Comparison of ENCODE assay signal across 15 cellular contexts in the genomic region with DNA sequence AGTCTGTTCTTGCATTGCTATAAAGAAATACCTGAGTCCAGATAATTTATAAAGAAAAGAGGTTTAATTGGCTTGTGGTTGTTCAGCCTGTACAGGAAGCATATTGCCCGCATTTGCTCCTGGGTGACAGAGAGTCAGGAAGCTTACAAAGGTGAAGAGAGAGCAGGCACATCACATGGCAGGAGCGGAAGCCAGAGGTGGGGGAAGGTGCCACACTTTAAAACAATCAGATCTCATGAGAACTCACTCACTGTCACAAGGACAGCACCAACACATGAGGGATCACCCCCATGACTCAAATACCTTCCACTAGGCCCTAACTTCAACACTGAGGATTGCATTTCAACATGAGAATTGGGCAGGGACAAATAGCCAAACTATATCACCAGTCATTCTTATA.
DNase-seq lines count a peak whose midpoint lies in the region; ATAC-seq and TF ChIP-seq lines count a peak whose summit lies in the region.
"Had no signal": no experiment of that assay in that cellular context is flagged by ENCODE, and none has a peak within 500 bp of the region (broad histone marks: within the 10 kb centered on the region; RNA-seq: fewer than 3 reads in every experiment).

No MANE protein-coding gene starts in this region.

- POLR2A ChIA-PET in A673 (lab: Charles Lee; ENCODE audit: low non-redundant PET) = no interaction called here

- CTCF ChIA-PET in A673 (lab: Charles Lee) = no interaction called here

- H3K4me1 ChIP-seq in A673 (ENCODE audit: insufficient read depth, low read length, poor library complexity, severe bottlenecking) = no peaks in the 10 kb centered on the region
- H3K4me1 ChIP-seq: neural progenitor cell had no signal

- H3K9me3 ChIP-seq in A673 (ENCODE audit: low read depth, low read length, poor library complexity, severe bottlenecking) = no peaks in the 10 kb centered on the region
- H3K9me3 ChIP-seq: A549 had no signal

- H3K4me3 ChIP-seq in coronary artery (no peak overlapping the region), A673 (ENCODE audit: low read depth, low read length, poor library complexity, severe bottlenecking) (no peak overlapping the region)
- H3K4me3 ChIP-seq: A549, neural progenitor cell had no signal

- peak; percentile 78 for ATAC-seq in central memory CD8-positive, alpha-beta T cell (replicated peaks; ENCODE audit: extremely low read depth, poor library complexity, severe bottlenecking)
- ATAC-seq in stimulated activated naive CD8-positive, alpha-beta T cell treated with anti-CD3 and anti-CD28 coated beads, Interleukin-15, Interleukin-2, amounts not matched to agents 100 U/mL and 50 U/mL, for 24 hours = peak; percentile 77
- ATAC-seq: A549, esophagus mucosa, left ventricle myocardium superior had no signal

- no peak for TF ChIP-seq CTCF in coronary artery (IDR thresholded peaks at IDR 0.05)
- no peak for TF ChIP-seq CTCF in GM20000 (IDR thresholded peaks at IDR 0.05; ENCODE audit: extremely low read depth, missing control alignments)
- no peak for TF ChIP-seq CTCF in A673 (conservative IDR thresholded peaks at IDR 0.05; ENCODE audit: low read depth, low read length)

- no peaks in the 10 kb centered on the region for H3K27me3 Mint-ChIP-seq in central memory CD8-positive, alpha-beta T cell

- no peak overlapping the region for H3K27ac Mint-ChIP-seq in central memory CD8-positive, alpha-beta T cell (ENCODE audit: low read depth)
- H3K27ac Mint-ChIP-seq: neural progenitor cell had no signal

- no peaks in the 10 kb centered on the region for H3K36me3 Mint-ChIP-seq in central memory CD8-positive, alpha-beta T cell (ENCODE audit: insufficient read depth)
- H3K36me3 Mint-ChIP-seq: neural progenitor cell had no signal

- intact Hi-C loops in A673 (cut with micrococcal nuclease; ENCODE audit: unreplicated experiment) = no loop called here

- no TSS peak for BruUV-seq in A673 (replicated peaks; lab: Mats Ljungman, UMichigan)

- H3K27me3 ChIP-seq in A673 (replicated peaks; ENCODE audit: insufficient read depth, low read depth, low read length, poor library complexity) = no peaks in the 10 kb centered on the region
- H3K27me3 ChIP-seq: neural progenitor cell had no signal

- no peaks in the 10 kb centered on the region for H3K36me3 ChIP-seq in A673 (ENCODE audit: insufficient read depth, low read length, poor library complexity, severe bottlenecking)
- H3K36me3 ChIP-seq: neural progenitor cell had no signal

- H3K4me1 Mint-ChIP-seq in central memory CD8-positive, alpha-beta T cell = peaks cover 41% of the 10 kb centered on the region
- H3K4me1 Mint-ChIP-seq: neural progenitor cell had no signal

- peak overlapping the region; percentile 23 for H3K4me3 Mint-ChIP-seq in central memory CD8-positive, alpha-beta T cell
- H3K4me3 Mint-ChIP-seq: neural progenitor cell had no signal

- no peak overlapping the region for H3K27ac ChIP-seq in coronary artery
- no peak overlapping the region for H3K27ac ChIP-seq in A673 (ENCODE audit: low read depth, low read length, poor library complexity, severe bottlenecking)
- H3K27ac ChIP-seq: neural progenitor cell had no signal

- DNase-seq in activated gamma-delta T cell treated with Interleukin-2 at 50 U/mL for 16 hours (peak; percentile 45), activated gamma-delta T cell (lab: John Stamatoyannopoulos, UW) (no peak), activated T-cell treated with anti-CD3 and anti-CD28 coated beads for 1 hour (ENCODE audit: low read depth) (peak; percentile 22), coronary artery (ENCODE audit: low spot score) (no peak), GM20000 (ENCODE audit: low spot score) (no peak), A673 (ENCODE audit: low spot score) (no peak)
- no peak for DNase-seq in central memory CD8-positive, alpha-beta T cell (ENCODE audit: low spot score in 2 of 2)
- no peak for DNase-seq in stimulated activated naive CD8-positive, alpha-beta T cell treated with anti-CD3 and anti-CD28 coated beads, Interleukin-15, Interleukin-2, amounts not matched to agents 100 U/mL and 50 U/mL, for 24 hours
- DNase-seq: hippocampal formation, left ventricle myocardium superior, NCI-H1105, NCI-H345 had no signal

- no peaks in the 10 kb centered on the region for H3K9me3 Mint-ChIP-seq in central memory CD8-positive, alpha-beta T cell
- H3K9me3 Mint-ChIP-seq: neural progenitor cell had no signal

Comparison
In these comparisons a context has a peak if more than half of its experiments do, and no peak if none do; other contexts are left out.
1. DNase-seq: peak in activated gamma-delta T cell treated with Interleukin-2 at 50 U/mL for 16 hours (single experiment) and activated T-cell treated with anti-CD3 and anti-CD28 coated beads for 1 hour (single experiment); none in activated gamma-delta T cell (single experiment), central memory CD8-positive, alpha-beta T cell (0 of 2), stimulated activated naive CD8-positive, alpha-beta T cell treated with anti-CD3 and anti-CD28 coated beads, Interleukin-15, Interleukin-2, amounts not matched to agents 100 U/mL and 50 U/mL, for 24 hours (single experiment), coronary artery (single experiment), GM20000 (single experiment) and A673 (single experiment).